ENCODE assay signal across 8 cellular contexts in the genomic region with DNA sequence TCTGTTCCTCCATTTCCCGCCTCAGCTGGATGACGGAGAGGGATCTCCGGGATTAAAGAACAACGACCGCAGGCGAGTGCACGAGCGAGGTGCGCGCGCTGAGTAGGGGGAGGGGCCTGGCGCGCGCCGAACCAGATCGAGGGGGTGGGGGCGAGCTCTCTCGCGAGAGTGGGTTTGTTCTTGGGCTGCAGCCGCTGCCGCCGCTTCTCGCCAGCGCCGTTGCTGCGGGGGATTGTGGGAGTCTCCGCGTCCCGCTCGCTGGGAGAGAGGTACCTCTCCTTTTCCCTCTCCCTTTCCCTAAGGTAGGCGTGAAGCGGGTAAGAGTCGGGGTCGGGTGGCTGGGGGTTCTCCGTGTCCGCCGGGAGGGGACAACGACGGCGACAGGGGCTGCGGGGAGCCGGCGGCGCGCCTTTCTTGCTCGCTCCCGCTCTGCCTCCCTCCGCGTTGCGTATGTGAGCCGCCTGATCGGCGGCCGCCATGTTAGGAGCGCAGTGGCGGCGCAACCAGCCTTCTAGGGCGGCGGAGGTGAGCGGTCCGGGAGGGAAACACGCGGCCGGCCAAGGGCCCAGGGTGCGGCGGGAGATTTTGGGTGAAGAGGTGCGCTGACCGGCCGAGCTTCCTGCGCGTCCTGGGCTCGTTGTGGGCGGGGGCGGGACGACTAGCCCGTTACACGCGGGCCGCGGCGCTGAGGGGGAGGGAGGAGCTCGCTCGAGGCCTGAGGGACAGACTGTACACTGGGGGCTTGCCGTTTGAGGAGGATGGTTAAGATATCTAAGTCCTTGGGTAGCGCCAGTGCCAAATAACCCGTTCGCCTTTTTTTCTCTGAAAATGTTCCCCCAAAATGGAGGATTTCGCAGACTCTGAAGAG. TPM values are rescaled to one million over a fixed set of nuclear protein-coding genes. Genes with fewer than 3 reads are reported as not detected.
DNase-seq lines count a peak whose midpoint lies in the region; ATAC-seq and TF ChIP-seq lines count a peak whose summit lies in the region.

MATR3 (plus strand) TSS at position 237 of the 868 bp plus-strand sequence. CDS start 13,676 bp downstream, outside the sequence.

- peak within 1 kb of the TSS; percentile 99 for H3K56ac ChIP-seq in IMR-90 (ENCODE audit: extremely low read depth, insufficient read depth, low read length)

- peak within 1 kb of the TSS; percentile 63; the same call in 2 of the 3 replicates for H2BK15ac ChIP-seq in IMR-90 (ENCODE audit: low read depth, low read length)

- peak within 1 kb of the TSS; percentile 87 for H3K18ac ChIP-seq in IMR-90 (ENCODE audit: low read depth, low read length)

- peak within 1 kb of the TSS; percentile 80 for H3K4me3 ChIP-seq in IMR-90 (ENCODE audit: insufficient read depth, low read depth, low read length)
- peak within 1 kb of the TSS; percentile 87 for H3K4me3 ChIP-seq in mononuclear cell (ENCODE audit: low read length)

- no peak within 1 kb of the TSS for H2BK20ac ChIP-seq in IMR-90 (ENCODE audit: low read depth, low read length)

- TF ChIP-seq CTCF in IMR-90 (conservative IDR thresholded peaks at IDR 0.05; ENCODE audit: low read depth, low read length), result no peak

- no peaks in the 10 kb centered on the region for H3K27me3 ChIP-seq in IMR-90 (ENCODE audit: control insufficient read depth, insufficient read depth, low read length)
- no peaks in the 10 kb centered on the region for H3K27me3 ChIP-seq in mononuclear cell (ENCODE audit: insufficient read depth, low read length)

- peaks cover 6% of the 10 kb centered on the region for H3K9me1 ChIP-seq in IMR-90 (ENCODE audit: insufficient read depth, low read length)

- H3K4me1 ChIP-seq in IMR-90 (ENCODE audit: control insufficient read depth, insufficient read depth, low read length) (peaks cover 5% of the 10 kb centered on the region), mononuclear cell (ENCODE audit: insufficient read depth, low read length) (peaks cover 35% of the 10 kb centered on the region)

- peak; percentile 97 for TF ChIP-seq POLR2A in IMR-90 (IDR thresholded peaks at IDR 0.05; ENCODE audit: low read depth, low read length)

- intact Hi-C loops in IMR-90 (cut with micrococcal nuclease), result no loop called here

- peak within 1 kb of the TSS; percentile 90 for H3K4me2 ChIP-seq in IMR-90 (ENCODE audit: low read depth, low read length)

- no peak for TF ChIP-seq RAD21 in IMR-90 (IDR thresholded peaks at IDR 0.05; ENCODE audit: low read length)

- no peaks in the 10 kb centered on the region for H3K36me3 ChIP-seq in IMR-90 (ENCODE audit: control insufficient read depth, insufficient read depth, low read length)

- H2BK120ac ChIP-seq in IMR-90 (ENCODE audit: low read depth, low read length), result peak within 1 kb of the TSS; percentile 69

- WGBS in IMR-90 (ENCODE audit: extremely low coverage in 2 of 2, insufficient read length in 1 of 2), 2 experiments, result 0% methylated on average over 25 of the region's 88 CpGs; no CpG with 5 or more reads in 1 of the 2 experiments

- H2BK5ac ChIP-seq in IMR-90 (ENCODE audit: low read depth, low read length, poor library complexity, severe bottlenecking), result peak within 1 kb of the TSS; percentile 93

- H3K9ac ChIP-seq in IMR-90 (ENCODE audit: low read depth, low read length), result peak within 1 kb of the TSS; percentile 97

- H3K14ac ChIP-seq in IMR-90 (replicated peaks; ENCODE audit: low read depth, low read length), result peak within 1 kb of the TSS; percentile 98

- POLR2A ChIA-PET in IMR-90 (lab: Charles Lee; ENCODE audit: unreplicated experiment), result interaction anchor here (0.5 to 0.7 kb wide), 7 partner anchors 19 to 828 kb away, joined by 3 to 4 read pairs (median 3); partner anchors contain the start of genes EGR1 and LRRTM2

- ATAC-seq in GM21526 (IDR thresholded peaks at IDR 0.05; ENCODE audit: low FRiP score, unreplicated experiment) (peak; percentile 67), IMR-90 (ENCODE audit: low read depth) (peak; percentile 89)

- H4K8ac ChIP-seq in IMR-90 (ENCODE audit: low read depth in 2 of 2, low read length in 2 of 2), result peak within 1 kb of the TSS; percentile 77 to 97

- H3K4ac ChIP-seq in IMR-90 (ENCODE audit: low read depth, low read length), result peak within 1 kb of the TSS; percentile 97

- CTCF ChIA-PET in IMR-90 (lab: Yijun Ruan, JAX), result interaction anchor here (0.6 to 1.3 kb wide), 3 partner anchors 63 to 714 kb away, joined by 3 to 5 read pairs (median 3); no protein-coding TSS in a partner anchor

- peak within 1 kb of the TSS; percentile 97 for H2AK9ac ChIP-seq in IMR-90 (replicated peaks; ENCODE audit: low read depth, low read length, poor library complexity)

- H3K23ac ChIP-seq in IMR-90 (ENCODE audit: low read depth, low read length), result peak within 1 kb of the TSS; percentile 98

- H3K9me3 ChIP-seq in IMR-90 (ENCODE audit: control insufficient read depth, insufficient read depth, low read length) (no peaks in the 10 kb centered on the region), mononuclear cell (ENCODE audit: low read depth, low read length) (no peaks in the 10 kb centered on the region)

- H4K20me1 ChIP-seq in IMR-90 (ENCODE audit: insufficient read depth, low read length), result peaks cover 52% of the 10 kb centered on the region

- peaks cover 0 to 17% of the 10 kb centered on the region in 2 experiments; a peak in 2 of 4 replicates for H3K79me1 ChIP-seq in IMR-90 (ENCODE audit: low read depth in 1 of 2, low read length in 2 of 2)

- peak within 1 kb of the TSS; percentile 94 for H2AFZ ChIP-seq in IMR-90 (replicated peaks; ENCODE audit: low read length, poor library complexity)

- peak within 1 kb of the TSS; percentile 94 for H4K5ac ChIP-seq in IMR-90 (ENCODE audit: low read depth, low read length)

- BruUV-seq in IMR-90 (replicated peaks; lab: Mats Ljungman, UMichigan), result no TSS peak

- H4K91ac ChIP-seq in IMR-90 (ENCODE audit: insufficient read depth, low read depth, low read length), result peak within 1 kb of the TSS; percentile 90

- dilution Hi-C loops in IMR-90 (cut with HindIII; ENCODE audit: low sequenced_read_pairs, unreplicated experiment), result no loop called here

- peak within 1 kb of the TSS; percentile 95 for H3K27ac ChIP-seq in IMR-90 (ENCODE audit: insufficient read depth, low read length)

- peak within 1 kb of the TSS; percentile 88 for H2AK5ac ChIP-seq in IMR-90 (ENCODE audit: low read depth, low read length)

- peak; percentile 96 for DNase-seq in D341Med (ENCODE audit: low spot score)
- DNase-seq in IMR-90, result peak; percentile 94
- DNase-seq in OCI-M1 (lab: John Stamatoyannopoulos, UW), result peak; percentile 97
- peak; percentile 88 for DNase-seq in activated T-cell treated with anti-CD3 and anti-CD28 coated beads for 24 hours (ENCODE audit: low read depth)
- DNase-seq in epidermal melanocyte (ENCODE audit: insufficient read length, low spot score), result peak; percentile 96
- peak; percentile 82 to 86 for DNase-seq in stimulated activated CD8-positive, alpha-beta memory T cell treated with anti-CD3 and anti-CD28 coated beads, Interleukin-4, amount 100 ng/mL, for 1 hour (ENCODE audit: low read depth in 2 of 2, low spot score in 1 of 2)

- in situ Hi-C loops in IMR-90 (cut with MboI; ENCODE audit: low sequenced_read_pairs), result no loop called here

TF ChIP-seq in IMR-90, 13 proteins besides CTCF, POLR2A, EP300 and RAD21:
- no peak for TF ChIP-seq RCOR1 (IDR thresholded peaks at IDR 0.05; ENCODE audit: insufficient replicate concordance, low read length)
- 0 out of 2 replicates have a peak, but pooled peaks have one; percentile 12 for TF ChIP-seq MXI1 (IDR thresholded peaks at IDR 0.05; ENCODE audit: borderline replicate concordance, low read depth, low read length)
- TF ChIP-seq RFX5 (IDR thresholded peaks at IDR 0.05; ENCODE audit: low read depth, low read length), result no peak
- TF ChIP-seq CEBPB (IDR thresholded peaks at IDR 0.05; ENCODE audit: low read depth, low read length), result no peak
- TF ChIP-seq NFE2L2 (IDR thresholded peaks at IDR 0.05; ENCODE audit: low read depth, low read length), result no peak
- TF ChIP-seq MAZ (IDR thresholded peaks at IDR 0.05; ENCODE audit: borderline replicate concordance, low read depth, low read length), result peak; percentile 89; the same call in 1 of the 2 replicates
- TF ChIP-seq, protein P1, sequence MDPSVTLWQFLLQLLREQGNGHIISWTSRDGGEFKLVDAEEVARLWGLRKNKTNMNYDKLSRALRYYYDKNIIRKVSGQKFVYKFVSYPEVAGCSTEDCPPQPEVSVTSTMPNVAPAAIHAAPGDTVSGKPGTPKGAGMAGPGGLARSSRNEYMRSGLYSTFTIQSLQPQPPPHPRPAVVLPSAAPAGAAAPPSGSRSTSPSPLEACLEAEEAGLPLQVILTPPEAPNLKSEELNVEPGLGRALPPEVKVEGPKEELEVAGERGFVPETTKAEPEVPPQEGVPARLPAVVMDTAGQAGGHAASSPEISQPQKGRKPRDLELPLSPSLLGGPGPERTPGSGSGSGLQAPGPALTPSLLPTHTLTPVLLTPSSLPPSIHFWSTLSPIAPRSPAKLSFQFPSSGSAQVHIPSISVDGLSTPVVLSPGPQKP (IDR thresholded peaks at IDR 0.05; ENCODE audit: borderline replicate concordance, low read depth, low read length), result no peak
- no peak for TF ChIP-seq FOS (IDR thresholded peaks at IDR 0.05; ENCODE audit: low read depth, low read length)
- TF ChIP-seq MAFK (IDR thresholded peaks at IDR 0.05; ENCODE audit: low read depth, low read length), result no peak
- TF ChIP-seq, protein P2, sequence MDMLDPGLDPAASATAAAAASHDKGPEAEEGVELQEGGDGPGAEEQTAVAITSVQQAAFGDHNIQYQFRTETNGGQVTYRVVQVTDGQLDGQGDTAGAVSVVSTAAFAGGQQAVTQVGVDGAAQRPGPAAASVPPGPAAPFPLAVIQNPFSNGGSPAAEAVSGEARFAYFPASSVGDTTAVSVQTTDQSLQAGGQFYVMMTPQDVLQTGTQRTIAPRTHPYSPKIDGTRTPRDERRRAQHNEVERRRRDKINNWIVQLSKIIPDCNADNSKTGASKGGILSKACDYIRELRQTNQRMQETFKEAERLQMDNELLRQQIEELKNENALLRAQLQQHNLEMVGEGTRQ (IDR thresholded peaks at IDR 0.05; ENCODE audit: low read depth, low read length), result peak; percentile 6; the same call in 1 of the 2 replicates
- TF ChIP-seq BHLHE40 (IDR thresholded peaks at IDR 0.05; ENCODE audit: low read depth, low read length), result peak; percentile 83

RNA-seq across cellular contexts. Expression of gene MATR3, which starts in this region (rescaled TPM):
- 207 and 367 TPM in 2 replicates for total RNA-seq in IMR-90 (2012; rRNA removed)
- polyA plus RNA-seq in IMR-90 (2012; rRNA removed), result 60.0 and 81.4 TPM in 2 replicates
- 16.0 and 25.6 TPM in 2 replicates for polyA plus RNA-seq in IMR-90 (2012; cell fraction: cytosol; rRNA removed)
- polyA plus RNA-seq in IMR-90 (2012; cell fraction: nucleus; rRNA removed; ENCODE audit: low replicate concordance), result 18.4 and 79.4 TPM in 2 replicates
- 691 TPM for total RNA-seq in mononuclear cell

Comparison
In these comparisons a context has a peak if more than half of its experiments do, and no peak if none do; other contexts are left out.
1. Peak in every context shown above with its lines: DNase-seq, ATAC-seq, H3K4me3 ChIP-seq and H3K27ac ChIP-seq.